In the genomic region with DNA sequence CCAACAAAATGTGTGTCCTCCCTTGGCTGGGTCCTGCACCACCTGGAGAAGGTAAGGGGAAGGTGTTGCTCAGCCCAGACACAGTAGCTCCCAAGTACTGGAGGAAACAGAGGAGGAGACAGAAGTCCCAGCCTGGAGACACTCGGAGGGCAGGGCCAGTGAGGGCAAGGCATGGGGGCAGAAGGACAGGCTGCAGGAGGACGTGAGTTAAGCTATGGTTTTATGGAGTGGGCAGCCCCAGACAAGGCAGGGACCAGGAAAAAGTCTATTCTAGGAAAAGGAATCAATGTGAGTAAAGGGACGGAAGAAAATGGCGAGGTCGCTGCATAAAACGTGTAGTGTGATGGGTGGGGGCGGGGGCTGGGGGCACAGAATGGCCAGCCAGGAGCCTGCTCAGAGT, we compare ENCODE assay signal across 23 cellular contexts.
"Had no signal": no experiment of that assay in that cellular context is flagged by ENCODE, and none has a peak within 500 bp of the region (broad histone marks: within the 10 kb centered on the region; RNA-seq: fewer than 3 reads in every experiment).

No MANE protein-coding gene starts in this region.

- H3K27me3 ChIP-seq: heart right ventricle, ovary, right lobe of liver, testis had no signal

- FAIRE-seq: small intestine, urothelium cell line had no signal

- H3K4me1 ChIP-seq: heart right ventricle, left ventricle myocardium inferior, psoas muscle, testis had no signal

- H3K9me3 ChIP-seq: testis had no signal

- DNase-seq: activated CD4-positive, alpha-beta memory T cell treated with anti-CD3 and anti-CD28 coated beads, Interleukin-2, amount 10 ng/mL, durations not matched to agents 7 days and 5 days; activated CD4-positive, alpha-beta T cell treated with anti-CD3 and anti-CD28 coated beads for 48 hours; activated naive CD4-positive, alpha-beta T cell treated with Interleukin-2 at 50 U/mL for 16 hours; activated T-cell treated with anti-CD3 and anti-CD28 coated beads, Interleukin-2, amount 50 U/mL, for 24 hours; cerebellar nuclear complex; cortex of kidney; heart right ventricle; kidney glomerular epithelial cell; left ventricle myocardium inferior; natural killer cell; psoas muscle; right lobe of liver; small intestine; stimulated activated CD4-positive, alpha-beta T cell treated with anti-CD3 and anti-CD28 coated beads, Interleukin-15, amount 100 ng/mL, for 24 hours; SW 1271; T-helper 17 cell; testis had no signal

- ATAC-seq: activated T-helper 17 cell treated with anti-CD3 and anti-CD28 coated beads, Interleukin-2, amount 50 U/mL, for 72 hours; heart right ventricle; natural killer cell; psoas muscle; right lobe of liver; stimulated activated memory B cell treated with anti-CD40 and anti-IgM and Interleukin-4, amounts not matched to agents 10 μg/mL and 1 μg/mL and 100 μg/mL, for 72 hours; T-helper 17 cell had no signal

- H3K4me3 ChIP-seq: heart right ventricle, left ventricle myocardium inferior, ovary, psoas muscle, right lobe of liver, SK-N-MC, testis had no signal

- H3K27ac ChIP-seq: epithelial cell of prostate, heart right ventricle, left ventricle myocardium inferior, ovary, psoas muscle, right lobe of liver, SK-N-MC, testis had no signal

- H3K36me3 ChIP-seq: heart right ventricle, left ventricle myocardium inferior, ovary, right lobe of liver had no signal
